23 cellular contexts compared by ENCODE assay signal in genomic region chr4:116726523-116726922, GRCh38.
"Had no signal": no experiment of that assay in that cellular context is flagged by ENCODE, and none has a peak within 500 bp of the region (broad histone marks: within the 10 kb centered on the region; RNA-seq: fewer than 3 reads in every experiment).

No MANE protein-coding gene starts in this region.

- H2AFZ ChIP-seq: hepatocyte had no signal

- H3K4me3 ChIP-seq: colonic mucosa, esophagus muscularis mucosa, gastroesophageal sphincter, heart left ventricle, hepatocyte, left lung, lower lobe of right lung, mucosa of descending colon had no signal

- H3K36me3 ChIP-seq: colonic mucosa, esophagus muscularis mucosa, gastroesophageal sphincter, heart left ventricle, left lung, lower lobe of right lung had no signal

- H3K36me3 Mint-ChIP-seq: immature natural killer cell, mesothelial cell of epicardium, naive B cell had no signal

- H3K4me1 ChIP-seq: colonic mucosa, esophagus muscularis mucosa, foreskin keratinocyte, gastroesophageal sphincter, heart left ventricle, left lung, lower lobe of right lung had no signal

- H3K4me3 Mint-ChIP-seq: dendritic cell treated with granulocyte-macrophage colony-stimulating factor and Interleukin-4, amounts not matched to agents 40 ng/mL and 50 ng/mL, for 4 days; immature natural killer cell; mesothelial cell of epicardium had no signal

- H3K4me2 ChIP-seq: hepatocyte had no signal

- H3K27me3 Mint-ChIP-seq: dendritic cell treated with granulocyte-macrophage colony-stimulating factor and Interleukin-4, amounts not matched to agents 40 ng/mL and 50 ng/mL, for 4 days; naive B cell had no signal

- DNase-seq: colonic mucosa; cortex of kidney; effector CD8-positive, alpha-beta T cell; foreskin keratinocyte; heart left ventricle; hypothalamus; immature natural killer cell; islet precursor cell; kidney; kidney glomerular epithelial cell; left colon; left lung; left ventricle myocardium superior; lower lobe of right lung; mesenchymal stem cell; mucosa of descending colon; naive B cell had no signal

- H3K4me1 Mint-ChIP-seq: immature natural killer cell, naive B cell had no signal

- FAIRE-seq: endothelial cell of umbilical vein had no signal

- H3K27me3 ChIP-seq: colonic mucosa, esophagus muscularis mucosa, foreskin keratinocyte, gastroesophageal sphincter, heart left ventricle, hepatocyte, left lung had no signal

- H3K79me2 ChIP-seq: hepatocyte had no signal

- H3K27ac ChIP-seq: colonic mucosa, esophagus muscularis mucosa, foreskin keratinocyte, gastroesophageal sphincter, heart left ventricle, hepatocyte, left lung, lower lobe of right lung had no signal

- H3K9me3 ChIP-seq: colonic mucosa, esophagus muscularis mucosa, gastroesophageal sphincter, heart left ventricle, left lung, lower lobe of right lung, mucosa of descending colon had no signal

- H3K9me3 Mint-ChIP-seq: dendritic cell treated with granulocyte-macrophage colony-stimulating factor and Interleukin-4, amounts not matched to agents 40 ng/mL and 50 ng/mL, for 4 days had no signal

- ATAC-seq: foreskin keratinocyte, gastroesophageal sphincter, heart left ventricle, left colon, left lung, left ventricle myocardium superior, lower lobe of right lung, mucosa of descending colon had no signal

- H3K27ac Mint-ChIP-seq: dendritic cell treated with granulocyte-macrophage colony-stimulating factor and Interleukin-4, amounts not matched to agents 40 ng/mL and 50 ng/mL, for 4 days; immature natural killer cell; mesothelial cell of epicardium; naive B cell had no signal
